1 cellular context compared by ENCODE assay signal in the genomic region with DNA sequence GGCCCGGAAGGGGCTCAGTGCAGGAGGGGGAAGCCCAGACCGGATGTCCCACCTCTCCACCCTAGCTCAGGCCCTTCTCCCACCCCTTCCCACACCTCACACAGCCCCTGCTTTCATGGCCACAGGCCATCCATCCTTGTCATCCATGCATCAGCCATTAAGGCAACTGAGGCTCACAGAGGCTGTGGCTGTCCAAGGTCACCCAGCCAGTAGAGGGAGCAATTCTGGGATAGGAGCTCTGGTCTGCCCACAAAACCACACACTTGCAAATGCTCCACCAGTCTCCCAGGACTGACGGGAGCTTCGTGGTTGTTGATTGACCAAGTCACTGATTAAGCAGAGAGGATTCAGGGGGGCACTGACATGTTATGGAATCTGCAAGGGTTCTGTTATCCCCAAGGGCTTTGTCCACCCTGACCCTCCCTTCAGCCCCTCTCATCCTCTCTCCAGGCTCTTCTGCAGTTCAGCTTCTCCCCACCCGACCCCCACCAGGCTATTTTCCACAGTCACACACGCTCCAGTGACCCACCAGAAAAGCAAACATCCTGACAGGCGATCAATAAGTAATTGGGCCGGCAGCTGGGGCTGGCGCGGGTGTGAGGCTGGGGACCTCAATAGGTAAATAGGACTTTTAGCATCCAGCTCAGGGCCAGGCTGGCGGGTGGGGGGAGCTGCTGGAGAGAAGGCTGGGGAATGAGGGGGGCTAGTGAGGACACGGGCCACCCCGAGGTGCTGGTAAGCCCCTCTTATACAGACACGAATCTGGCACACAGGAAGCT.
TF ChIP-seq lines count a peak whose summit lies in the region.

No MANE protein-coding gene starts in this region.

TF ChIP-seq in SK-N-SH, 30 proteins besides CTCF, POLR2A, EP300 and RAD21:
- TF ChIP-seq, protein P1, sequence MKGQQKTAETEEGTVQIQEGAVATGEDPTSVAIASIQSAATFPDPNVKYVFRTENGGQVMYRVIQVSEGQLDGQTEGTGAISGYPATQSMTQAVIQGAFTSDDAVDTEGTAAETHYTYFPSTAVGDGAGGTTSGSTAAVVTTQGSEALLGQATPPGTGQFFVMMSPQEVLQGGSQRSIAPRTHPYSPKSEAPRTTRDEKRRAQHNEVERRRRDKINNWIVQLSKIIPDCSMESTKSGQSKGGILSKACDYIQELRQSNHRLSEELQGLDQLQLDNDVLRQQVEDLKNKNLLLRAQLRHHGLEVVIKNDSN (IDR thresholded peaks at IDR 0.05; ENCODE audit: borderline replicate concordance, low read depth), result no peak
- TF ChIP-seq, protein P2, sequence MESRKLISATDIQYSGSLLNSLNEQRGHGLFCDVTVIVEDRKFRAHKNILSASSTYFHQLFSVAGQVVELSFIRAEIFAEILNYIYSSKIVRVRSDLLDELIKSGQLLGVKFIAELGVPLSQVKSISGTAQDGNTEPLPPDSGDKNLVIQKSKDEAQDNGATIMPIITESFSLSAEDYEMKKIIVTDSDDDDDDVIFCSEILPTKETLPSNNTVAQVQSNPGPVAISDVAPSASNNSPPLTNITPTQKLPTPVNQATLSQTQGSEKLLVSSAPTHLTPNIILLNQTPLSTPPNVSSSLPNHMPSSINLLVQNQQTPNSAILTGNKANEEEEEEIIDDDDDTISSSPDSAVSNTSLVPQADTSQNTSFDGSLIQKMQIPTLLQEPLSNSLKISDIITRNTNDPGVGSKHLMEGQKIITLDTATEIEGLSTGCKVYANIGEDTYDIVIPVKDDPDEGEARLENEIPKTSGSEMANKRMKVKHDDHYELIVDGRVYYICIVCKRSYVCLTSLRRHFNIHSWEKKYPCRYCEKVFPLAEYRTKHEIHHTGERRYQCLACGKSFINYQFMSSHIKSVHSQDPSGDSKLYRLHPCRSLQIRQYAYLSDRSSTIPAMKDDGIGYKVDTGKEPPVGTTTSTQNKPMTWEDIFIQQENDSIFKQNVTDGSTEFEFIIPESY (IDR thresholded peaks at IDR 0.05; ENCODE audit: borderline replicate concordance, low read depth), result no peak
- TF ChIP-seq JUND (IDR thresholded peaks at IDR 0.05) (no peak), SIN3A (IDR thresholded peaks at IDR 0.05; ENCODE audit: borderline replicate concordance, low read depth, low read length) (no peak), TCF12 (IDR thresholded peaks at IDR 0.05) (no peak), POLR2AphosphoS5 (IDR thresholded peaks at IDR 0.05; ENCODE audit: low read depth, low read length) (no peak)
